Comparison of ENCODE assay signal across 8 cellular contexts in genomic region chr6:110682460-110682853, GRCh38.
DNase-seq lines count a peak whose midpoint lies in the region; ATAC-seq, FAIRE-seq and TF ChIP-seq lines count a peak whose summit lies in the region.

No MANE protein-coding gene starts in this region.

- no peaks in the 10 kb centered on the region for H3K9me3 Mint-ChIP-seq in CD4-positive, alpha-beta T cell

- DNase-seq in CD4-positive, alpha-beta T cell, result peak in 8 of 10 experiments; percentile 21 to 67 (median 44)
- DNase-seq in GM19239 (ENCODE audit: insufficient read length, low spot score) (peak; percentile 45), NCI-H345 (lab: John Stamatoyannopoulos, UW) (peak; percentile 70), medulla oblongata (ENCODE audit: extremely low spot score) (peak; percentile 96)
- DNase-seq in effector CD4-positive, alpha-beta T cell, result peak; percentile 67
- peak; percentile 18 to 30 for DNase-seq in stimulated activated CD8-positive, alpha-beta memory T cell treated with anti-CD3 and anti-CD28 coated beads, Interleukin-4, amount 100 ng/mL, for 4 hours (ENCODE audit: low read depth in 2 of 2, low spot score in 1 of 2)

- H3K27ac Mint-ChIP-seq in CD4-positive, alpha-beta T cell, result no peak overlapping the region

- peak; percentile 86 for TF ChIP-seq CTCF in CD4-positive, alpha-beta T cell (IDR thresholded peaks at IDR 0.05)

- peak; percentile 99 for ATAC-seq in CD4-positive, alpha-beta T cell (ENCODE audit: poor library complexity)
- ATAC-seq in HG03342 (IDR thresholded peaks at IDR 0.05; ENCODE audit: unreplicated experiment), result peak; percentile 97
- ATAC-seq in activated CD4-positive, CD25-positive, alpha-beta regulatory T cell treated with anti-CD3 and anti-CD28 coated beads, Interleukin-2, amount 50 U/mL, for 24 hours, result peak; percentile 93 to 98

- H3K4me1 Mint-ChIP-seq in CD4-positive, alpha-beta T cell (ENCODE audit: low read depth), result peaks cover 19% of the 10 kb centered on the region

- H3K27me3 Mint-ChIP-seq in CD4-positive, alpha-beta T cell, result no peaks in the 10 kb centered on the region

- H3K36me3 Mint-ChIP-seq in CD4-positive, alpha-beta T cell (ENCODE audit: low read depth), result no peaks in the 10 kb centered on the region

- intact Hi-C loops in CD4-positive, alpha-beta T cell (cut with DNase I, micrococcal nuclease), result loop anchor here (1.0 to 5.0 kb wide), 9 partner anchors 132 to 530 kb away; partner anchors contain the start of gene CDK19 (in 1 of the 2)

- POLR2A ChIA-PET in CD4-positive, alpha-beta T cell (lab: Charles Lee), result interaction anchor here (0.7 to 3.1 kb wide), 8 partner anchors 122 to 1294 kb away, joined by 3 to 63 read pairs (median 4); partner anchors contain the start of genes AMD1, CDK19 and GTF3C6

- H3K4me3 Mint-ChIP-seq in CD4-positive, alpha-beta T cell, result no peak overlapping the region

- H3K27ac ChIP-seq in CD4-positive, alpha-beta T cell (ENCODE audit: low read depth, low read length), result no peak overlapping the region

- FAIRE-seq in GM19239 (lab: Jason Lieb, UNC), result peak; percentile 98

- H3K27me3 ChIP-seq in CD4-positive, alpha-beta T cell (ENCODE audit: control insufficient read depth, insufficient read depth, low read length), result no peaks in the 10 kb centered on the region

- no peaks in the 10 kb centered on the region for H3K9me3 ChIP-seq in CD4-positive, alpha-beta T cell (ENCODE audit: control insufficient read depth, low read length)

- CTCF ChIA-PET in CD4-positive, alpha-beta T cell (lab: Charles Lee), result interaction anchor here (0.6 to 2.8 kb wide), 20 partner anchors 8 to 329 kb away, joined by 3 to 28 read pairs (median 4); partner anchors contain the start of genes AMD1, GTF3C6 and RPF2

Comparison
In these comparisons a context has a peak if more than half of its experiments do, and no peak if none do; other contexts are left out.
1. DNase-seq: peak in every context shown above with its lines; median percentile 96 in medulla oblongata; 70 in NCI-H345; 67 in effector CD4-positive, alpha-beta T cell; 45 in GM19239; 44 in CD4-positive, alpha-beta T cell; 24 in stimulated activated CD8-positive, alpha-beta memory T cell treated with anti-CD3 and anti-CD28 coated beads, Interleukin-4, amount 100 ng/mL, for 4 hours.